25 cellular contexts compared by ENCODE assay signal in the genomic region with DNA sequence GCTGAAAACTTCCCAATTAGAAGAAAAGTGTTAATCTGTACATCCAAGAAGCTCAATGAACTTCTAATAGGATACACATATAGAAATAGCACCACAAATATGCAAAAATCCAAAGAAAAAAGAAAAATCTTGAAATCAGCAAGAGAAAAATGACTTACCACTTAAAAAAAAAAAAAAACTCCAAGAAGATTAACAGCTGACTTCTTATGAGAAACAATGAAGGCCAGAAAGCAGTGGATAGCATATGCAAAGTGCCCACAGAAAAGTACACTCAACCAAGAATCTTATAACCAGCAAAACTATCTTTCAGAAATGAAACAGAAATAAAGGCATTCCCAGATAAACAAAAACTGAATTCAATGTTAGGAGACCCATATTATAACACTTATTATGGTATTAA. TPM values are rescaled to one million over a fixed set of nuclear protein-coding genes. Genes with fewer than 3 reads are reported as not detected.
"Had no signal": no experiment of that assay in that cellular context is flagged by ENCODE, and none has a peak within 500 bp of the region (broad histone marks: within the 10 kb centered on the region; RNA-seq: fewer than 3 reads in every experiment).

No MANE protein-coding gene starts in this region.

- ATAC-seq: activated CD8-positive, alpha-beta memory T cell treated with anti-CD3 and anti-CD28 coated beads, Interleukin-2, amount 10 ng/mL, durations not matched to agents 7 days and 5 days; PC-3; T-helper 17 cell had no signal

- DNase-seq: activated B cell treated with CpG ODN at 0.5 μM for 24 hours; activated CD4-positive, alpha-beta T cell treated with anti-CD3 and anti-CD28 coated beads for 1 hour; activated CD4-positive, alpha-beta T cell treated with anti-CD3 and anti-CD28 coated beads, Interleukin-2, amount 10 ng/mL, durations not matched to agents 24 days and 14 days; activated CD4-positive, alpha-beta T cell treated with anti-CD3 and anti-CD28 coated beads, Interleukin-2, amount 50 U/mL, for 48 hours; activated CD8-positive, alpha-beta memory T cell treated with anti-CD3 and anti-CD28 coated beads, Interleukin-2, amount 10 ng/mL, durations not matched to agents 7 days and 5 days; activated effector memory CD4-positive, alpha-beta T cell treated with Interleukin-2 at 50 U/mL for 16 hours; activated naive CD4-positive, alpha-beta T cell; activated T-cell treated with anti-CD3 and anti-CD28 coated beads, Interleukin-2, amount 50 U/mL, for 24 hours; aorta; central memory CD4-positive, alpha-beta T cell; Karpas-422; MM.1S; NCI-H1092; NCI-H1417; NCI-H2029 treated with DMSO at 0.1 percent for 48 hours; NCI-H446; NCI-H524; PC-3; SHP77 treated with DMSO at 0.1 percent for 48 hours; T-helper 17 cell; T-helper 9 cell had no signal

RNA-seq across cellular contexts. Expression of a gene that starts 29.9 kb away (rescaled TPM):
- total RNA-seq: activated B cell treated with CpG ODN at 0.5 μM for 24 hours; activated CD4-positive, alpha-beta T cell treated with anti-CD3 and anti-CD28 coated beads, Interleukin-2, amount 10 ng/mL, durations not matched to agents 24 days and 14 days; activated CD8-positive, alpha-beta memory T cell treated with anti-CD3 and anti-CD28 coated beads, Interleukin-2, amount 10 ng/mL, durations not matched to agents 7 days and 5 days; activated T-helper 1 cell treated with anti-CD3 and anti-CD28 coated beads, Interleukin-12 subunit alpha, Interleukin-12 subunit beta, Interleukin-2, Interleukin-4 antibody, amounts not matched to agents 30 ng/mL and 10 ng/mL and 1 ng/mL, durations not matched to agents 14 hours and 24 hours and 36 hours; aorta; bronchial epithelial cell; chondrocyte; PC-3; SK-MEL-5 had no signal

RNA-seq across cellular contexts. Expression of a gene that starts 36.0 kb away (rescaled TPM):
- total RNA-seq: activated CD4-positive, alpha-beta T cell treated with anti-CD3 and anti-CD28 coated beads, Interleukin-2, amount 10 ng/mL, durations not matched to agents 24 days and 14 days; activated T-helper 1 cell treated with anti-CD3 and anti-CD28 coated beads, Interleukin-12 subunit alpha, Interleukin-12 subunit beta, Interleukin-2, Interleukin-4 antibody, amounts not matched to agents 30 ng/mL and 10 ng/mL and 1 ng/mL, durations not matched to agents 14 hours and 24 hours and 36 hours; aorta; bronchial epithelial cell; chondrocyte; PC-3; SK-MEL-5 had no signal

RNA-seq across cellular contexts. Expression of a gene that starts 44.0 kb away (rescaled TPM):
- total RNA-seq: activated B cell treated with CpG ODN at 0.5 μM for 24 hours; activated CD4-positive, alpha-beta T cell treated with anti-CD3 and anti-CD28 coated beads, Interleukin-2, amount 10 ng/mL, durations not matched to agents 24 days and 14 days; activated CD8-positive, alpha-beta memory T cell treated with anti-CD3 and anti-CD28 coated beads, Interleukin-2, amount 10 ng/mL, durations not matched to agents 7 days and 5 days; activated T-helper 1 cell treated with anti-CD3 and anti-CD28 coated beads, Interleukin-12 subunit alpha, Interleukin-12 subunit beta, Interleukin-2, Interleukin-4 antibody, amounts not matched to agents 30 ng/mL and 10 ng/mL and 1 ng/mL, durations not matched to agents 14 hours and 24 hours and 36 hours; aorta; bronchial epithelial cell; chondrocyte; PC-3; SK-MEL-5; T-helper 17 cell had no signal
